In the genomic region with DNA sequence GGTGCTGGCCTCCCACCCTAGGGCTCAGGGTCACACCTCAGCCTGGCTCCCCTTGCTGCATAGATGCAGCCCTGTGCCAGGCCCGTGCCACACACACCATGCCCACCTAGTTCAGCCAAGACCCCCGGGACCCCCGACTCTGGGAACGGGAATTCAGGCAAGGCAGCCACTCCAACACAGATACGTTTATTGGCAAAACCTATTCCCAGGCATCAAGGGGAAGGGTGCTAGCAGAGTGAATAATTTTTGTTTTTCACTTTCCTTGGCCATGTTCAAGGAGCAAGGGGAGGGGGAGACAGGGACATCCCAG, we compare ENCODE assay signal across 1 cellular context.
TF ChIP-seq lines count a peak whose summit lies in the region.

No MANE protein-coding gene starts in this region.

TF ChIP-seq in HepG2, 621 proteins besides CTCF, POLR2A, EP300 and RAD21:
- TF ChIP-seq CEBPB (IDR thresholded peaks at IDR 0.05; ENCODE audit: borderline replicate concordance, low read depth, low read length) (no peak), ZNF101 (CRISPR knock-in tag; IDR thresholded peaks at IDR 0.05; ENCODE audit: borderline replicate concordance, low read depth) (no peak), MXI1 (IDR thresholded peaks at IDR 0.05; ENCODE audit: borderline replicate concordance, low read depth, low read length) (no peak), ZNF704 (CRISPR knock-in tag; IDR thresholded peaks at IDR 0.05; ENCODE audit: borderline replicate concordance) (no peak), ZNF558 (CRISPR knock-in tag; IDR thresholded peaks at IDR 0.05; ENCODE audit: borderline replicate concordance) (no peak), NR2C2 (CRISPR knock-in tag; IDR thresholded peaks at IDR 0.05; ENCODE audit: borderline replicate concordance) (no peak), ZHX2 (IDR thresholded peaks at IDR 0.05; ENCODE audit: low read depth) (no peak), ZHX2 (CRISPR knock-in tag; IDR thresholded peaks at IDR 0.05; ENCODE audit: borderline replicate concordance) (no peak), KDM4B (CRISPR knock-in tag; IDR thresholded peaks at IDR 0.05) (no peak), HOXD1 (CRISPR knock-in tag; IDR thresholded peaks at IDR 0.05) (no peak), DNMT1 (CRISPR knock-in tag; IDR thresholded peaks at IDR 0.05) (no peak), JUND (CRISPR knock-in tag; IDR thresholded peaks at IDR 0.05) (no peak), ZNF251 (CRISPR knock-in tag; IDR thresholded peaks at IDR 0.05) (no peak), HNRNPH1 (optimal IDR thresholded peaks at IDR 0.05; ENCODE audit: low read depth, low read length) (no peak)
- TF ChIP-seq, protein P1, sequence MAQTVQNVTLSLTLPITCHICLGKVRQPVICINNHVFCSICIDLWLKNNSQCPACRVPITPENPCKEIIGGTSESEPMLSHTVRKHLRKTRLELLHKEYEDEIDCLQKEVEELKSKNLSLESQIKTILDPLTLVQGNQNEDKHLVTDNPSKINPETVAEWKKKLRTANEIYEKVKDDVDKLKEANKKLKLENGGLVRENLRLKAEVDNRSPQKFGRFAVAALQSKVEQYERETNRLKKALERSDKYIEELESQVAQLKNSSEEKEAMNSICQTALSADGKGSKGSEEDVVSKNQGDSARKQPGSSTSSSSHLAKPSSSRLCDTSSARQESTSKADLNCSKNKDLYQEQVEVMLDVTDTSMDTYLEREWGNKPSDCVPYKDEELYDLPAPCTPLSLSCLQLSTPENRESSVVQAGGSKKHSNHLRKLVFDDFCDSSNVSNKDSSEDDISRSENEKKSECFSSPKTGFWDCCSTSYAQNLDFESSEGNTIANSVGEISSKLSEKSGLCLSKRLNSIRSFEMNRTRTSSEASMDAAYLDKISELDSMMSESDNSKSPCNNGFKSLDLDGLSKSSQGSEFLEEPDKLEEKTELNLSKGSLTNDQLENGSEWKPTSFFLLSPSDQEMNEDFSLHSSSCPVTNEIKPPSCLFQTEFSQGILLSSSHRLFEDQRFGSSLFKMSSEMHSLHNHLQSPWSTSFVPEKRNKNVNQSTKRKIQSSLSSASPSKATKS (CRISPR knock-in tag; IDR thresholded peaks at IDR 0.05): no peak
- TF ChIP-seq, protein P2, sequence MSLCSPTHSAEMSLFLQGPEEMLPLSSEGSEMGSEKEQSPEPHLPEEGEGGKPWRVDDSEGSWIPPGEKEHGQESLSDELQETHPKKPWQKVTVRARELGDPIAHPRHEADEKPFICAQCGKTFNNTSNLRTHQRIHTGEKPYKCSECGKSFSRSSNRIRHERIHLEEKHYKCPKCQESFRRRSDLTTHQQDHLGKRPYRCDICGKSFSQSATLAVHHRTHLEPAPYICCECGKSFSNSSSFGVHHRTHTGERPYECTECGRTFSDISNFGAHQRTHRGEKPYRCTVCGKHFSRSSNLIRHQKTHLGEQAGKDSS (CRISPR knock-in tag; IDR thresholded peaks at IDR 0.05; ENCODE audit: borderline replicate concordance, low read depth): no peak
- TF ChIP-seq, protein P3, sequence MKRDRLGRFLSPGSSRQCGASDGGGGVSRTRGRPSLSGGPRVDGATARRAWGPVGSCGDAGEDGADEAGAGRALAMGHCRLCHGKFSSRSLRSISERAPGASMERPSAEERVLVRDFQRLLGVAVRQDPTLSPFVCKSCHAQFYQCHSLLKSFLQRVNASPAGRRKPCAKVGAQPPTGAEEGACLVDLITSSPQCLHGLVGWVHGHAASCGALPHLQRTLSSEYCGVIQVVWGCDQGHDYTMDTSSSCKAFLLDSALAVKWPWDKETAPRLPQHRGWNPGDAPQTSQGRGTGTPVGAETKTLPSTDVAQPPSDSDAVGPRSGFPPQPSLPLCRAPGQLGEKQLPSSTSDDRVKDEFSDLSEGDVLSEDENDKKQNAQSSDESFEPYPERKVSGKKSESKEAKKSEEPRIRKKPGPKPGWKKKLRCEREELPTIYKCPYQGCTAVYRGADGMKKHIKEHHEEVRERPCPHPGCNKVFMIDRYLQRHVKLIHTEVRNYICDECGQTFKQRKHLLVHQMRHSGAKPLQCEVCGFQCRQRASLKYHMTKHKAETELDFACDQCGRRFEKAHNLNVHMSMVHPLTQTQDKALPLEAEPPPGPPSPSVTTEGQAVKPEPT (CRISPR knock-in tag; IDR thresholded peaks at IDR 0.05; ENCODE audit: low read depth): no peak
- TF ChIP-seq, protein P4, sequence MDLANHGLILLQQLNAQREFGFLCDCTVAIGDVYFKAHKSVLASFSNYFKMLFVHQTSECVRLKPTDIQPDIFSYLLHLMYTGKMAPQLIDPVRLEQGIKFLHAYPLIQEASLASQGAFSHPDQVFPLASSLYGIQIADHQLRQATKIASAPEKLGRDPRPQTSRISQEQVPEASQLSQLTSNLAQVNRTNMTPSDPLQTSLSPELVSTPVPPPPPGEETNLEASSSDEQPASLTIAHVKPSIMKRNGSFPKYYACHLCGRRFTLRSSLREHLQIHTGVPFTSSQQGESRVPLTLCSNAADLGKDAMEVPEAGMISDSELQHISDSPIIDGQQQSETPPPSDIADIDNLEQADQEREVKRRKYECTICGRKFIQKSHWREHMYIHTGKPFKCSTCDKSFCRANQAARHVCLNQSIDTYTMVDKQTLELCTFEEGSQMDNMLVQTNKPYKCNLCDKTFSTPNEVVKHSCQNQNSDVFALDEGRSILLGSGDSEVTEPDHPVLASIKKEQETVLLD (CRISPR knock-in tag; IDR thresholded peaks at IDR 0.05; ENCODE audit: low read depth): no peak
TF ChIP-seq in HepG2: peak in this region for 0.
